Comparison of ENCODE assay signal across 12 cellular contexts in genomic region chr21:16563795-16564194, GRCh38.
A peak's percentile ranks its signal among the peaks of the same experiment; 100 is the strongest.
DNase-seq lines count a peak whose midpoint lies in the region; ATAC-seq and TF ChIP-seq lines count a peak whose summit lies in the region.
"Had no signal": no experiment of that assay in that cellular context is flagged by ENCODE, and none has a peak within 500 bp of the region (broad histone marks: within the 10 kb centered on the region; RNA-seq: fewer than 3 reads in every experiment).

No MANE protein-coding gene starts in this region.

- H3K27me3 ChIP-seq in prostate gland (replicated peaks; ENCODE audit: insufficient read depth): no peaks in the 10 kb centered on the region
- H3K27me3 ChIP-seq: neutrophil had no signal

- no peak overlapping the region for H3K4me3 Mint-ChIP-seq in CD14-positive monocyte

- TF ChIP-seq CTCF in CD14-positive monocyte (IDR thresholded peaks at IDR 0.05): no peak
- TF ChIP-seq CTCF in prostate gland (IDR thresholded peaks at IDR 0.05): no peak

- H3K4me1 ChIP-seq in mesodermal cell (ENCODE audit: control insufficient read depth, insufficient read depth, low read length, poor library complexity, severe bottlenecking) (peaks cover 19% of the 10 kb centered on the region), prostate gland (replicated peaks) (no peaks in the 10 kb centered on the region)

- H3K27ac Mint-ChIP-seq in CD14-positive monocyte: no peak overlapping the region

- WGBS in mesodermal cell (ENCODE audit: insufficient coverage in 2 of 2), 2 experiments: 71 to 76% methylated on average over 6 of the region's 7 CpGs
- WGBS in prostate gland: 87% methylated on average over 7 of the region's 7 CpGs

- H3K36me3 ChIP-seq in mesodermal cell (ENCODE audit: control insufficient read depth, insufficient read depth, low read length) (no peaks in the 10 kb centered on the region), prostate gland (no peaks in the 10 kb centered on the region)
- H3K36me3 ChIP-seq: neutrophil had no signal

- no peak for TF ChIP-seq POLR2A in prostate gland (IDR thresholded peaks at IDR 0.05)

- no peak for ATAC-seq in HG02759 (IDR thresholded peaks at IDR 0.05; ENCODE audit: unreplicated experiment)

- DNase-seq in AG20443 (ENCODE audit: low spot score): peak; percentile 47
- peak; percentile 62 for DNase-seq in LHCN-M2 (ENCODE audit: low read depth)
- DNase-seq in ecto neural progenitor cell (ENCODE audit: low spot score): peak; percentile 56
- DNase-seq in CD14-positive monocyte (ENCODE audit: low spot score): no peak
- no peak for DNase-seq in hypothalamus (lab: John Stamatoyannopoulos, UW)
- DNase-seq in prostate gland (ENCODE audit: low spot score): no peak
- DNase-seq: AML-193, glutamatergic neuron, NCI-H526 had no signal

- H3K9me3 Mint-ChIP-seq in CD14-positive monocyte: peaks cover 0 to 2% (median 0%) of the 10 kb centered on the region in 7 donors

- H3K9me3 ChIP-seq in mesodermal cell (ENCODE audit: control insufficient read depth, low read length) (no peaks in the 10 kb centered on the region), prostate gland (no peaks in the 10 kb centered on the region)
- H3K9me3 ChIP-seq: neutrophil had no signal

- H3K4me3 ChIP-seq in mesodermal cell (ENCODE audit: extremely low read depth, insufficient read depth, low read length, poor library complexity, severe bottlenecking) (no peak overlapping the region), prostate gland (no peak overlapping the region)

- intact Hi-C loops in CD14-positive monocyte (cut with micrococcal nuclease): no loop called here
- intact Hi-C loops in prostate gland (cut with DNase I): loop anchor here (10.0 kb wide), 1 partner anchor 701 kb away; no protein-coding TSS in a partner anchor

- no peaks in the 10 kb centered on the region for H3K27me3 Mint-ChIP-seq in CD14-positive monocyte (ENCODE audit: low read depth in 3 of 3)

- no peaks in the 10 kb centered on the region for H3K4me1 Mint-ChIP-seq in CD14-positive monocyte

- H3K36me3 Mint-ChIP-seq in CD14-positive monocyte: no peaks in the 10 kb centered on the region

- H3K27ac ChIP-seq in mesodermal cell (ENCODE audit: low read depth, low read length, severe bottlenecking) (peak overlapping the region; percentile 64), prostate gland (no peak overlapping the region)
- H3K27ac ChIP-seq: neutrophil had no signal

Comparison
In these comparisons a context has a peak if more than half of its experiments do, and no peak if none do; other contexts are left out.
1. DNase-seq: peak in AG20443 (single experiment), LHCN-M2 (single experiment) and ecto neural progenitor cell (single experiment); none in CD14-positive monocyte (single experiment), hypothalamus (0 of 51) and prostate gland (single experiment).